Comparison of ENCODE assay signal across 12 cellular contexts in genomic region chr6:71393471-71393870, GRCh38.
DNase-seq lines count a peak whose midpoint lies in the region; ATAC-seq and TF ChIP-seq lines count a peak whose summit lies in the region.
"Had no signal": no experiment of that assay in that cellular context is flagged by ENCODE, and none has a peak within 500 bp of the region (broad histone marks: within the 10 kb centered on the region; RNA-seq: fewer than 3 reads in every experiment).

No MANE protein-coding gene starts in this region.

- peak; percentile 82 for ATAC-seq in PC-3
- ATAC-seq in HG02642 (IDR thresholded peaks at IDR 0.05; ENCODE audit: poor library complexity, unreplicated experiment), result no peak

- peaks cover 91% of the 10 kb centered on the region for H3K4me1 Mint-ChIP-seq in Calu3 (ENCODE audit: low read depth, unreplicated experiment)
- H3K4me1 Mint-ChIP-seq: activated B cell treated with CpG ODN at 0.5 μM for 24 hours had no signal

- peaks cover 76% of the 10 kb centered on the region for H3K36me3 Mint-ChIP-seq in Calu3 (ENCODE audit: insufficient read depth, unreplicated experiment)

- intact Hi-C loops in Calu3 (cut with micrococcal nuclease; ENCODE audit: unreplicated experiment), result no loop called here
- intact Hi-C loops in PC-3 (cut with micrococcal nuclease), result no loop called here

- peak overlapping the region; percentile 39 for H3K27ac Mint-ChIP-seq in Calu3 (ENCODE audit: unreplicated experiment)
- H3K27ac Mint-ChIP-seq: activated B cell treated with CpG ODN at 0.5 μM for 24 hours had no signal

- H3K9ac ChIP-seq in PC-3 (ENCODE audit: low read length), result no peak overlapping the region

- H3K4me2 ChIP-seq in PC-3 (ENCODE audit: low read length), result peak overlapping the region; percentile 45

- POLR2A ChIA-PET in PC-3 (lab: Charles Lee; ENCODE audit: unreplicated experiment), result no interaction called here

- no peaks in the 10 kb centered on the region for H3K27me3 ChIP-seq in PC-3 (ENCODE audit: low read length)

- no peak for DNase-seq in Calu3
- DNase-seq in PC-3, result peak; percentile 61
- peak; percentile 66 for DNase-seq in fibroblast of mammary gland (ENCODE audit: low read depth)
- peak; percentile 75 for DNase-seq in pulmonary artery endothelial cell (ENCODE audit: low read depth, low spot score)
- DNase-seq in SK-N-DZ (ENCODE audit: low spot score), result no peak
- DNase-seq in NCI-H1436 treated with DMSO at 0.1 percent for 48 hours (lab: John Stamatoyannopoulos, UW), result no peak
- no peak for DNase-seq in stimulated activated CD4-positive, alpha-beta T cell treated with anti-CD3 and anti-CD28 coated beads, Interleukin-1b, Interleukin-23, amount 100 ng/mL, for 48 hours
- DNase-seq: activated B cell treated with CpG ODN at 0.5 μM for 24 hours; activated effector memory CD4-positive, alpha-beta T cell treated with Interleukin-2 at 50 U/mL for 16 hours; effector CD8-positive, alpha-beta T cell; posterior cingulate gyrus had no signal

- H3F3A ChIP-seq in PC-3 (ENCODE audit: low read length, unreplicated experiment), result no peaks in the 10 kb centered on the region

- BruUV-seq in Calu3 (replicated peaks; lab: Mats Ljungman, UMichigan), result no TSS peak
- no TSS peak for BruUV-seq in PC-3 (replicated peaks; lab: Mats Ljungman, UMichigan)

- peaks cover 4% of the 10 kb centered on the region for H3K9me3 Mint-ChIP-seq in Calu3 (ENCODE audit: low read depth, unreplicated experiment)
- H3K9me3 Mint-ChIP-seq: activated B cell treated with CpG ODN at 0.5 μM for 24 hours had no signal

- no peaks in the 10 kb centered on the region for H4K20me1 ChIP-seq in PC-3 (ENCODE audit: low read length)

- CTCF ChIA-PET in Calu3 (lab: Charles Lee), result no interaction called here
- CTCF ChIA-PET in PC-3 (lab: Charles Lee), result interaction anchor here (0.7 kb wide), 2 partner anchors 27 to 336 kb away, joined by 3 to 4 read pairs; no protein-coding TSS in a partner anchor

- H3K36me3 ChIP-seq in PC-3 (ENCODE audit: low read depth, low read length), result no peaks in the 10 kb centered on the region

- H3K27me3 Mint-ChIP-seq in Calu3 (ENCODE audit: unreplicated experiment), result no peaks in the 10 kb centered on the region

- no peak overlapping the region for H2AFZ ChIP-seq in PC-3 (ENCODE audit: low read length)

- peak overlapping the region; percentile 66 for H3K27ac ChIP-seq in PC-3 (ENCODE audit: low read length)

- H3K4me1 ChIP-seq in PC-3 (ENCODE audit: insufficient read depth, low read length), result peaks cover 27% of the 10 kb centered on the region

- no peaks in the 10 kb centered on the region for H3K9me3 ChIP-seq in PC-3 (ENCODE audit: low read length)

- H3K79me2 ChIP-seq in PC-3 (ENCODE audit: low read length), result no peaks in the 10 kb centered on the region

- H3K9me2 ChIP-seq in PC-3 (replicated peaks; ENCODE audit: low read length), result no peaks in the 10 kb centered on the region

- H3K4me3 ChIP-seq in PC-3 (ENCODE audit: low read length) (no peak overlapping the region), fibroblast of mammary gland (ENCODE audit: control insufficient read depth, low read depth, low read length) (no peak overlapping the region)

- H3K4me3 Mint-ChIP-seq in Calu3 (ENCODE audit: low read depth, unreplicated experiment), result no peak overlapping the region
- H3K4me3 Mint-ChIP-seq: activated B cell treated with CpG ODN at 0.5 μM for 24 hours had no signal

- TF ChIP-seq CTCF in Calu3 (IDR thresholded peaks at IDR 0.05; ENCODE audit: unreplicated experiment) (no peak), PC-3 (conservative IDR thresholded peaks at IDR 0.05; ENCODE audit: low read depth, low read length) (no peak), fibroblast of mammary gland (conservative IDR thresholded peaks at IDR 0.05; ENCODE audit: control insufficient read depth, insufficient read depth, low read depth, low read length) (no peak)

Comparison
In these comparisons a context has a peak if more than half of its experiments do, and no peak if none do; other contexts are left out.
1. DNase-seq: peak in PC-3 (single experiment), fibroblast of mammary gland (single experiment) and pulmonary artery endothelial cell (single experiment); none in Calu3 (single experiment), SK-N-DZ (single experiment), NCI-H1436 treated with DMSO at 0.1 percent for 48 hours (single experiment) and stimulated activated CD4-positive, alpha-beta T cell treated with anti-CD3 and anti-CD28 coated beads, Interleukin-1b, Interleukin-23, amount 100 ng/mL, for 48 hours (single experiment).